Comparison of ENCODE assay signal across 1 cellular context in the genomic region with DNA sequence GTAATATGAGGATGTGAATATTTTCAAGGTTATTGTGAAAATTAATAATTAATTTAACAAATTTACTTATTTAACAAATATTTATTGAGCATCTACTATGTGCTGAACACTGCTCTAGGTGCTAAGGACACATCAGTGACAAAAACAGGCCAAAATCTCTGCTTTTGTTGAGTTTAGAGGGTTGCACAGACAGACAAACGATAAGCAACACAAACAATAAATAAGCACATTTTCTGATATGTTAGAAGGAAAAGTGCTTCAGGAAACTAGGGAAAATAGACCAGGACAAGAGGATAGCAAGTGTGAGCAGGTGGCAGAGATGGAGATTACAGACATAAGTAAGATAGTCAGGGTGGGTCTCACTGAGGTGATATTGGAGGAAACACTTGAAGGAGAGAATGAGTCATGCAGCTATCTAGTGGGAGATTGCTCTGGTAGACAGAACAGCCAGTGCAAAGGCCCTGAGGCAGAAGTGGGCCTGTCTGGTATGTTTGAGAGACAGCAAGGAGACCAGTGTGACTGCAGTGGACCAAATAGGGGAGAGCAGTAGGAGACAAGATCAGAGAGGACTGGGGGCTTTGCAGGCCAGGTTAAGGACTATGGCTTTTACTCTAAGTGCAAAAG.
TF ChIP-seq lines count a peak whose summit lies in the region.

No MANE protein-coding gene starts in this region.

TF ChIP-seq in K562, 482 proteins besides CTCF, POLR2A, EP300 and RAD21:
- TF ChIP-seq JUND (IDR thresholded peaks at IDR 0.05; ENCODE audit: borderline replicate concordance, low read depth, low read length) (peak; percentile 40; the same call in 1 of the 2 replicates), JUND (tag; IDR thresholded peaks at IDR 0.05; ENCODE audit: borderline replicate concordance, low read depth, low read length) (peak; percentile 43; the same call in 2 of the 3 replicates), BCOR (IDR thresholded peaks at IDR 0.05) (peak; percentile 76; the same call in 1 of the 2 replicates), RBM25 (IDR thresholded peaks at IDR 0.05; ENCODE audit: low read depth, low read length, severe bottlenecking) (peak; percentile 76), SMARCB1 (IDR thresholded peaks at IDR 0.05; ENCODE audit: insufficient read length, low read depth) (no peak), POLR3G (IDR thresholded peaks at IDR 0.05; ENCODE audit: extremely low read depth, insufficient read length, insufficient replicate concordance) (no peak), ZNF77 (CRISPR knock-in tag; IDR thresholded peaks at IDR 0.05) (no peak), ADNP (tag; IDR thresholded peaks at IDR 0.05) (peak; percentile 49; the same call in 1 of the 2 replicates), KDM1A (IDR thresholded peaks at IDR 0.05) (peak in 1 of 2 experiments; percentile 50; a peak in 3 of 4 replicates), MAZ (CRISPR knock-in tag; conservative IDR thresholded peaks at IDR 0.05 in 1 of 2, IDR thresholded peaks at IDR 0.05 in 1 of 2) (no peak), ZNF561 (CRISPR knock-in tag; conservative IDR thresholded peaks at IDR 0.05) (no peak), U2AF1 (optimal IDR thresholded peaks at IDR 0.05; ENCODE audit: low read depth, low read length) (no peak), ZHX1 (conservative IDR thresholded peaks at IDR 0.05; ENCODE audit: low read length) (no peak), ZC3H4 (CRISPR knock-in tag; IDR thresholded peaks at IDR 0.05; ENCODE audit: borderline replicate concordance) (no peak), ATF4 (CRISPR knock-in tag; IDR thresholded peaks at IDR 0.05) (no peak), BACH1 (tag; IDR thresholded peaks at IDR 0.05) (no peak), ZNF316 (IDR thresholded peaks at IDR 0.05) (no peak), PREB (CRISPR knock-in tag; IDR thresholded peaks at IDR 0.05) (no peak), TBL1XR1 (IDR thresholded peaks at IDR 0.05; ENCODE audit: low read length in 2 of 2) (no peak), DMBX1 (CRISPR knock-in tag; IDR thresholded peaks at IDR 0.05; ENCODE audit: borderline replicate concordance) (no peak), MEF2A (IDR thresholded peaks at IDR 0.05; ENCODE audit: control insufficient read depth, low read depth, low read length) (no peak), ZNF23 (CRISPR knock-in tag; IDR thresholded peaks at IDR 0.05) (no peak), SRF (CRISPR knock-in tag; IDR thresholded peaks at IDR 0.05) (no peak), CBX8 (IDR thresholded peaks at IDR 0.05; ENCODE audit: borderline replicate concordance, extremely low read depth, low read depth, low read length, poor library complexity, severe bottlenecking) (no peak)
- TF ChIP-seq, protein P1, sequence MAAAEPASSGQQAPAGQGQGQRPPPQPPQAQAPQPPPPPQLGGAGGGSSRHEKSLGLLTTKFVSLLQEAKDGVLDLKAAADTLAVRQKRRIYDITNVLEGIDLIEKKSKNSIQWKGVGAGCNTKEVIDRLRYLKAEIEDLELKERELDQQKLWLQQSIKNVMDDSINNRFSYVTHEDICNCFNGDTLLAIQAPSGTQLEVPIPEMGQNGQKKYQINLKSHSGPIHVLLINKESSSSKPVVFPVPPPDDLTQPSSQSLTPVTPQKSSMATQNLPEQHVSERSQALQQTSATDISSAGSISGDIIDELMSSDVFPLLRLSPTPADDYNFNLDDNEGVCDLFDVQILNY (CRISPR knock-in tag; IDR thresholded peaks at IDR 0.05), result no peak
- TF ChIP-seq, protein P2, sequence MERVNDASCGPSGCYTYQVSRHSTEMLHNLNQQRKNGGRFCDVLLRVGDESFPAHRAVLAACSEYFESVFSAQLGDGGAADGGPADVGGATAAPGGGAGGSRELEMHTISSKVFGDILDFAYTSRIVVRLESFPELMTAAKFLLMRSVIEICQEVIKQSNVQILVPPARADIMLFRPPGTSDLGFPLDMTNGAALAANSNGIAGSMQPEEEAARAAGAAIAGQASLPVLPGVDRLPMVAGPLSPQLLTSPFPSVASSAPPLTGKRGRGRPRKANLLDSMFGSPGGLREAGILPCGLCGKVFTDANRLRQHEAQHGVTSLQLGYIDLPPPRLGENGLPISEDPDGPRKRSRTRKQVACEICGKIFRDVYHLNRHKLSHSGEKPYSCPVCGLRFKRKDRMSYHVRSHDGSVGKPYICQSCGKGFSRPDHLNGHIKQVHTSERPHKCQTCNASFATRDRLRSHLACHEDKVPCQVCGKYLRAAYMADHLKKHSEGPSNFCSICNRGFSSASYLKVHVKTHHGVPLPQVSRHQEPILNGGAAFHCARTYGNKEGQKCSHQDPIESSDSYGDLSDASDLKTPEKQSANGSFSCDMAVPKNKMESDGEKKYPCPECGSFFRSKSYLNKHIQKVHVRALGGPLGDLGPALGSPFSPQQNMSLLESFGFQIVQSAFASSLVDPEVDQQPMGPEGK (CRISPR knock-in tag; IDR thresholded peaks at IDR 0.05; ENCODE audit: borderline replicate concordance), result no peak
- TF ChIP-seq, protein P3, sequence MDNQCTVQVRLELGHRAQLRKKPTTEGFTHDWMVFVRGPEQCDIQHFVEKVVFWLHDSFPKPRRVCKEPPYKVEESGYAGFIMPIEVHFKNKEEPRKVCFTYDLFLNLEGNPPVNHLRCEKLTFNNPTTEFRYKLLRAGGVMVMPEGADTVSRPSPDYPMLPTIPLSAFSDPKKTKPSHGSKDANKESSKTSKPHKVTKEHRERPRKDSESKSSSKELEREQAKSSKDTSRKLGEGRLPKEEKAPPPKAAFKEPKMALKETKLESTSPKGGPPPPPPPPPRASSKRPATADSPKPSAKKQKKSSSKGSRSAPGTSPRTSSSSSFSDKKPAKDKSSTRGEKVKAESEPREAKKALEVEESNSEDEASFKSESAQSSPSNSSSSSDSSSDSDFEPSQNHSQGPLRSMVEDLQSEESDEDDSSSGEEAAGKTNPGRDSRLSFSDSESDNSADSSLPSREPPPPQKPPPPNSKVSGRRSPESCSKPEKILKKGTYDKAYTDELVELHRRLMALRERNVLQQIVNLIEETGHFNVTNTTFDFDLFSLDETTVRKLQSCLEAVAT (IDR thresholded peaks at IDR 0.05), result no peak
